Comparison of ENCODE assay signal across 33 cellular contexts in the genomic region with DNA sequence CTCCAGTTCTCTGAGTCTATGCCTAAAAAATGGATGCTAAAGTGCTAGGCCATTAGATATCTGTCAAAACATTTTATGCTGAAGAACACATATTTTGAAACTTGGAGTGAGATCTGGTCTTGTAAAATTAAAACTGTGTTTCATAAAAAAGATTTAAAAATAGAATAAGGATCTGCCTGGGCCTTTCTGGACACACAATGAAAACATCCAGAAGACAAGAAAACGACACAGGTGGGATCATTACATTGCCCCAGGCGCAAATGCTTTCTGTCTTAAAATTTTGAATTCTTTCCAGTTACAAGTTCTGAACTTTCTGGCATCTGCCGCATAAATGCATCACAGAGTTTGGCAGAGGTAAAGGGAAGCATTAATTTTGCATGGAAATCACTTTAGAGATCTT.
"Had no signal": no experiment of that assay in that cellular context is flagged by ENCODE, and none has a peak within 500 bp of the region (broad histone marks: within the 10 kb centered on the region; RNA-seq: fewer than 3 reads in every experiment).

No MANE protein-coding gene starts in this region.

- H3K36me3 ChIP-seq: adrenal gland, esophagus squamous epithelium, gastroesophageal sphincter, heart right ventricle, WERI-Rb-1 had no signal

- H3K4me3 ChIP-seq: adrenal gland, body of pancreas, esophagus squamous epithelium, gastroesophageal sphincter, heart right ventricle had no signal

- DNase-seq: activated B cell treated with CpG ODN at 0.5 μM for 24 hours; activated CD4-positive, alpha-beta T cell treated with anti-CD3 and anti-CD28 coated beads for 48 hours; activated CD4-positive, alpha-beta T cell treated with anti-CD3 and anti-CD28 coated beads, Interleukin-2, amount 50 U/mL, for 1 hour; activated CD4-positive, alpha-beta T cell treated with anti-CD3 and anti-CD28 coated beads, Interleukin-2, amount 50 U/mL, for 48 hours; activated CD8-positive, alpha-beta memory T cell treated with anti-CD3 and anti-CD28 coated beads for 24 hours; activated CD8-positive, alpha-beta T cell treated with anti-CD3 and anti-CD28 coated beads for 36 hours; activated effector memory CD4-positive, alpha-beta T cell treated with Interleukin-2 at 50 U/mL for 16 hours; activated gamma-delta T cell treated with Interleukin-2 at 50 U/mL for 16 hours; activated naive CD4-positive, alpha-beta T cell treated with anti-CD3 and anti-CD28 coated beads, Interleukin-2, amount 50 U/mL, for 16 hours; activated naive CD4-positive, alpha-beta T cell treated with Interleukin-2 at 50 U/mL for 16 hours; activated T-cell treated with anti-CD3 and anti-CD28 coated beads, Interleukin-2, amount 50 U/mL, for 4 hours; adrenal gland; amygdala; aorta; body of pancreas; caudate nucleus; cortex of kidney; dermis blood vessel endothelial cell; effector CD4-positive, alpha-beta T cell; effector memory CD8-positive, alpha-beta T cell; esophagus squamous epithelium; foreskin melanocyte; heart right ventricle; T-cell; T1000; WERI-Rb-1 had no signal

- H3K9me3 Mint-ChIP-seq: effector memory CD8-positive, alpha-beta T cell had no signal

- H3K27me3 ChIP-seq: adrenal gland, body of pancreas, esophagus squamous epithelium, gastroesophageal sphincter, heart right ventricle had no signal

- ATAC-seq: activated CD4-positive, CD25-positive, alpha-beta regulatory T cell treated with anti-CD3 and anti-CD28 coated beads, Interleukin-2, amount 50 U/mL, for 24 hours; activated CD8-positive, alpha-beta T cell treated with anti-CD3 and anti-CD28 coated beads for 36 hours; activated T-cell treated with anti-CD3 and anti-CD28 coated beads, Interleukin-2, amount 50 U/mL, for 4 hours; activated T-helper 17 cell treated with anti-CD3 and anti-CD28 coated beads, Interleukin-2, amount 50 U/mL, for 72 hours; body of pancreas; effector memory CD8-positive, alpha-beta T cell; gastroesophageal sphincter; heart right ventricle; T-cell had no signal

- H3K9me3 ChIP-seq: adrenal gland, body of pancreas, esophagus squamous epithelium had no signal

- H3K4me1 Mint-ChIP-seq: activated T-helper 17 cell treated with anti-CD3 and anti-CD28 coated beads, Interleukin-2, amount 50 U/mL, for 72 hours had no signal

- H3K27ac Mint-ChIP-seq: activated B cell treated with CpG ODN at 0.5 μM for 24 hours; activated CD8-positive, alpha-beta T cell treated with anti-CD3 and anti-CD28 coated beads for 36 hours; activated naive CD8-positive, alpha-beta T cell; activated T-helper 17 cell treated with anti-CD3 and anti-CD28 coated beads, Interleukin-2, amount 50 U/mL, for 72 hours; effector memory CD8-positive, alpha-beta T cell; T-cell; T-helper 1 cell treated with Interleukin-12 subunit alpha and Interleukin-12 subunit beta and Interleukin-4 antibody, amounts not matched to agents 30 μg/mL and 1 μg/mL, for 36 hours; T-helper 2 cell treated with Interferon-gamma antibody and Interleukin-4, amounts not matched to agents 5 μg/mL and 100 μg/mL, for 36 hours had no signal

- H3K27ac ChIP-seq: adrenal gland, body of pancreas, epithelial cell of prostate, esophagus squamous epithelium, heart right ventricle, WERI-Rb-1 had no signal

- H3K27me3 Mint-ChIP-seq: activated B cell treated with CpG ODN at 0.5 μM for 24 hours; activated CD8-positive, alpha-beta T cell treated with anti-CD3 and anti-CD28 coated beads for 36 hours; activated naive CD8-positive, alpha-beta T cell; activated T-helper 17 cell treated with anti-CD3 and anti-CD28 coated beads, Interleukin-2, amount 50 U/mL, for 72 hours; effector memory CD8-positive, alpha-beta T cell; T-cell had no signal

- H3K4me3 Mint-ChIP-seq: activated B cell treated with CpG ODN at 0.5 μM for 24 hours; activated CD8-positive, alpha-beta T cell treated with anti-CD3 and anti-CD28 coated beads for 36 hours; activated naive CD8-positive, alpha-beta T cell; activated T-cell treated with anti-CD3 and anti-CD28 coated beads, Interleukin-2, amount 50 U/mL, for 4 hours; activated T-helper 17 cell treated with anti-CD3 and anti-CD28 coated beads, Interleukin-2, amount 50 U/mL, for 72 hours; effector memory CD8-positive, alpha-beta T cell; T-cell; T-helper 1 cell treated with Interleukin-12 subunit alpha and Interleukin-12 subunit beta and Interleukin-4 antibody, amounts not matched to agents 30 μg/mL and 1 μg/mL, for 36 hours; T-helper 2 cell treated with Interferon-gamma antibody and Interleukin-4, amounts not matched to agents 5 μg/mL and 100 μg/mL, for 36 hours had no signal

- H3K4me1 ChIP-seq: adrenal gland, body of pancreas, heart right ventricle had no signal
